ENCODE assay signal across 8 cellular contexts in the genomic region with DNA sequence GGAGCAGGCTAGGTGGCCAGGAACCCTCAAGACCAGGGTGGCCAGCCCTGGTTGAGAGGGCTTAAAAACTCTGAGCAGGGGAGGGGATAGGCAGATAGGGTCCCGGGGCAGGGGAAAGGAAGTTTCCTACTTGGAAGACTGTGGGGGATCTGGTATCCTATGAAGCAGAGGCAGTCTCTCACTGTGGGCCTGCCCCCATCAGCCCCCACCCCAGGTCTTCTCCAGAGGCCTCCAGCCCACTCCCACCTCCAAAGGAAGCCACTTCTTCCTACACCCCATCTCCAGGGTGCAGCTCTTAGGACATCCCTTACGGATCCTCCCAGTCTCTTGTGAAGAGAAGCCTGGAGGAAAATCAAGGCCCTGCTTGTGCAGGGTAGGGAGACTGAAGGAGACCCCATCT. TPM values are rescaled to one million over a fixed set of nuclear protein-coding genes. Genes with fewer than 3 reads are reported as not detected.
"Had no signal": no experiment of that assay in that cellular context is flagged by ENCODE, and none has a peak within 500 bp of the region (broad histone marks: within the 10 kb centered on the region; RNA-seq: fewer than 3 reads in every experiment).

No MANE protein-coding gene starts in this region.

- ATAC-seq: GM23338, HepG2 had no signal

- H3K27ac Mint-ChIP-seq: GM23338, H9, IgD-negative memory B cell had no signal

- H3K4me1 Mint-ChIP-seq: IgD-negative memory B cell had no signal

- H3K9me3 Mint-ChIP-seq: GM23338, H9, IgD-negative memory B cell had no signal

- H3K27ac ChIP-seq: HL-60 had no signal

- H3K4me3 ChIP-seq: GM23338 had no signal

- H3K36me3 Mint-ChIP-seq: IgD-negative memory B cell had no signal

- DNase-seq: H9, HCEC 1CT had no signal

- H3K4me3 Mint-ChIP-seq: GM23338, H9, IgD-negative memory B cell had no signal

RNA-seq across cellular contexts. Expression of gene SCN4B, which starts 16.3 kb away (rescaled TPM):
- total RNA-seq: HT1080 had no signal
- polyA plus RNA-seq: IgD-negative memory B cell had no signal

RNA-seq across cellular contexts. Expression of gene SCN2B, which starts 40.1 kb away (rescaled TPM):
- total RNA-seq: H9, HT1080 had no signal
- polyA plus RNA-seq: GM23338, IgD-negative memory B cell had no signal

RNA-seq across cellular contexts. Expression of gene SMIM35, which starts 49.6 kb away (rescaled TPM):
- total RNA-seq: GM23338, H1, H9, HepG2, HT1080 had no signal
- polyA plus RNA-seq: GM23338, H1, HepG2 had no signal

RNA-seq across cellular contexts. Expression of gene TMPRSS4, which starts 59.5 kb away (rescaled TPM):
- total RNA-seq: H9, HepG2, HT1080 had no signal
- polyA plus RNA-seq: IgD-negative memory B cell had no signal
